8 cellular contexts compared by ENCODE assay signal in genomic region chr20:2524435-2525272, GRCh38. TPM values are rescaled to one million over a fixed set of nuclear protein-coding genes. Genes with fewer than 3 reads are reported as not detected.
DNase-seq lines count a peak whose midpoint lies in the region; ATAC-seq and TF ChIP-seq lines count a peak whose summit lies in the region.

No MANE protein-coding gene starts in this region.

- peak overlapping the region; percentile 78 for H3K4me3 ChIP-seq in DOHH2 (ENCODE audit: low read length)
- H3K4me3 ChIP-seq in prostate gland: peak overlapping the region; percentile 50 to 67

- H4K20me1 ChIP-seq in DOHH2 (ENCODE audit: control insufficient read depth, insufficient read depth, low read depth, low read length): no peaks in the 10 kb centered on the region

- DNase-seq in H4 (ENCODE audit: low spot score): peak; percentile 68
- peak; percentile 68 for DNase-seq in NCI-H1092 treated with DMSO at 0.1 percent for 48 hours (lab: John Stamatoyannopoulos, UW)
- DNase-seq in T-helper 1 cell: peak; percentile 72 to 88 (median 83)
- DNase-seq in amniotic epithelial cell (ENCODE audit: low read depth): peak; percentile 53
- peak; percentile 91 for DNase-seq in left ventricle myocardium superior
- DNase-seq in prostate gland (ENCODE audit: low spot score): peak; percentile 79
- peak; percentile 92 for DNase-seq in ureter (ENCODE audit: low spot score)

- no peaks in the 10 kb centered on the region for H3K9me2 ChIP-seq in DOHH2 (replicated peaks; ENCODE audit: control insufficient read depth, low read length)

- peak overlapping the region; percentile 58 for H3K4me2 ChIP-seq in DOHH2 (ENCODE audit: low read length)

- peaks cover 15% of the 10 kb centered on the region for H3K27me3 ChIP-seq in DOHH2 (ENCODE audit: control insufficient read depth, low read length)
- no peaks in the 10 kb centered on the region for H3K27me3 ChIP-seq in prostate gland (replicated peaks; ENCODE audit: insufficient read depth)

- TF ChIP-seq CTCF in DOHH2 (IDR thresholded peaks at IDR 0.05; ENCODE audit: low read depth, low read length, poor library complexity, severe bottlenecking) (peak; percentile 95), prostate gland (IDR thresholded peaks at IDR 0.05) (peak; percentile 82 to 95 (median 92))

- no peaks in the 10 kb centered on the region for H3K36me3 ChIP-seq in DOHH2 (ENCODE audit: control insufficient read depth, low read length)
- no peaks in the 10 kb centered on the region for H3K36me3 ChIP-seq in prostate gland

- peak overlapping the region; percentile 14; the same call in 1 of the 2 replicates for H3K27ac ChIP-seq in DOHH2 (ENCODE audit: low read depth, low read length)
- H3K27ac ChIP-seq in prostate gland: peak overlapping the region; percentile 60 to 81

- H3K9me3 ChIP-seq in DOHH2 (ENCODE audit: control insufficient read depth, insufficient read depth, low read length): no peaks in the 10 kb centered on the region
- H3K9me3 ChIP-seq in prostate gland: no peaks in the 10 kb centered on the region

- ATAC-seq in left ventricle myocardium superior: peak; percentile 83

- peaks cover 10% of the 10 kb centered on the region for H3K4me1 ChIP-seq in DOHH2 (ENCODE audit: control insufficient read depth, low read length)
- H3K4me1 ChIP-seq in prostate gland (replicated peaks): no peaks in the 10 kb centered on the region

- TF ChIP-seq POLR2A in prostate gland (IDR thresholded peaks at IDR 0.05): peak; percentile 69

- under 1% methylated on average over 58 of the region's 68 CpGs for WGBS in prostate gland

- H3F3A ChIP-seq in DOHH2 (ENCODE audit: control insufficient read depth, insufficient read depth): no peaks in the 10 kb centered on the region

- intact Hi-C loops in left ventricle myocardium superior (cut with micrococcal nuclease) (no loop called here), prostate gland (cut with DNase I) (loop anchor here (2.0 to 10.0 kb wide), 2 partner anchors 122 to 330 kb away; no protein-coding TSS in a partner anchor)

- H3K79me2 ChIP-seq in DOHH2 (ENCODE audit: control insufficient read depth, low read length): no peaks in the 10 kb centered on the region

RNA-seq across cellular contexts. Expression of gene TMC2, which starts 11.7 kb away (rescaled TPM):
- not detected in 2 replicates for total RNA-seq in H4 (2014; rRNA removed; shearing (Covaris generic))
- total RNA-seq in left ventricle myocardium superior: 0.10 TPM
- under 1 TPM in 1 of 2 donors, not detected in 1; 0.23 TPM for total RNA-seq in prostate gland
- total RNA-seq in ureter: not detected

RNA-seq across cellular contexts. Expression of gene ZNF343, which starts 15.9 kb away (rescaled TPM):
- 5.8 and 6.9 TPM in 2 replicates for total RNA-seq in H4 (2014; rRNA removed; shearing (Covaris generic))
- total RNA-seq in left ventricle myocardium superior (5.8 TPM), prostate gland (10 to 100 TPM in 1 of 2 donors, 1 to 10 TPM in 1; 8.0 to 10.4 TPM), ureter (13.1 TPM)

RNA-seq across cellular contexts. Expression of gene SNRPB, which starts 54.1 kb away (rescaled TPM):
- total RNA-seq in H4 (2014; rRNA removed; shearing (Covaris generic)): 659 and 788 TPM in 2 replicates
- 51.3 TPM for total RNA-seq in left ventricle myocardium superior
- total RNA-seq in prostate gland: 100 to 1,000 TPM; 215 to 294 TPM
- 130 TPM for total RNA-seq in ureter

Comparison
In these comparisons a context has a peak if more than half of its experiments do, and no peak if none do; other contexts are left out.
1. Peak in every context shown above with its lines: DNase-seq, ATAC-seq, H3K4me3 ChIP-seq and H3K27ac ChIP-seq.